1 cellular context compared by ENCODE assay signal in the genomic region with DNA sequence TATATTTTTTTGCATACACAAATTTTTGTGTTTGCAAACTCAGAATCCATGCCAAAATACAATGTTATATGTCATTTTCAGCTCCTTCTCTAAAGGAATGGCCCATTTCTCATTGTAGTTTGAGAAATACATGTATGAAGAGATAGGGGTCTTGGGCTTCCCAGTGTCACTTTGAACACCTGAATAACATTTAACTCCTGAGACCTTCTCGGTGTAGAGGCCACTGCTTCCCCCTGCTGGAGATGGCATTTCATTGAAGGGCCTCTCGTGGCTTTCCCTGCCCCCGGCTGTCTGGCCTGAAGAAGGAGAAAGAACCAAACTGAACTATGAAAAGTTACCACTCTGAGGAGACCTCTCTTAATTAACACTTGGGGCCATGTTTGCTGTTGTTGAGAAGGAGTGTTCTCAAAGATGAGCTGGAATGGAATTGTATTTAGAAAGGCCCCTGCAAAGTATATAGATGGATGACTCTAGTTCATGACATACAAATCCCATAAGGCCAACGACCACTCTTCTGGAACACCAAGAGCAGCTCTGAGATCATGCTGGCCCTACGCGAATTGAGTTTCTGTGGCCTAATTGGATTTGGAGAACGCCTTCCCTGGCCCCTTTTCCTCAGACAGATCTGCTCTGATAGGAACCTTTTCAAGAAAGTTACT.
TF ChIP-seq lines count a peak whose summit lies in the region.

No MANE protein-coding gene starts in this region.

TF ChIP-seq in endothelial cell of umbilical vein, 7 proteins besides CTCF, POLR2A, EP300 and RAD21 (continued from another document):
- TF ChIP-seq MYC (IDR thresholded peaks at IDR 0.05; ENCODE audit: low read depth, low read length) = no peak
